In the genomic region with DNA sequence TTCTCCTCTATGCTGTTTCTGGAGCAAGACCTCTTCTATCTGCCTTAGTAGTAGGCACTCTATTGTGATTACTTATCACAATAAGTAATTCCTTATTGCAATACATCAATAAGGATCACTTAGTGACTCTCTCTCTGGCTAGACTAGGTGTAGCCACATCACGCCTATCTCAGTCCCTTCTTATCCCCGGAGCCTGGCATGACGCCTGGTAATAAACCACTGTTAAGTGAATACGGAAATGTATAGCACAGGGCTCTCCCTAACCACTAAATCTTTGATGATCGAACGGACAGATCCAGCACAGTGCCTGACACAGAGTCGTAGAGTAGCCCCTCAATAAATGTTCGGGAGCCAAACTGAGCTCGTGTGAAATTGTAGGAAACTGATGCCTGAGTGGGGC, we compare ENCODE assay signal across 15 cellular contexts.
DNase-seq lines count a peak whose midpoint lies in the region; ATAC-seq and TF ChIP-seq lines count a peak whose summit lies in the region.
"Had no signal": no experiment of that assay in that cellular context is flagged by ENCODE, and none has a peak within 500 bp of the region (broad histone marks: within the 10 kb centered on the region; RNA-seq: fewer than 3 reads in every experiment).

No MANE protein-coding gene starts in this region.

- TF ChIP-seq POLR2A in Peyer's patch (IDR thresholded peaks at IDR 0.05), result no peak

- H3K9me3 ChIP-seq in Peyer's patch (no peaks in the 10 kb centered on the region), duodenal mucosa (ENCODE audit: control insufficient read depth in 1 of 2, low read length in 2 of 2) (no peaks in the 10 kb centered on the region), mucosa of rectum (ENCODE audit: control insufficient read depth in 2 of 2, low read length in 2 of 2) (no peaks in the 10 kb centered on the region), subcutaneous abdominal adipose tissue (ENCODE audit: control insufficient read depth in 5 of 5, low read length in 5 of 5) (peaks cover 0 to 3% (median 3%) of the 10 kb centered on the region in 5 donors), HAP-1 (0 out of 2 replicates have a peak, but pooled peaks cover 2% of the 10 kb centered on the region)

- peaks cover 0 to 13% (median 0%) of the 10 kb centered on the region in 4 donors for H3K4me1 ChIP-seq in Peyer's patch
- H3K4me1 ChIP-seq in duodenal mucosa (ENCODE audit: control insufficient read depth in 1 of 2, insufficient read depth in 2 of 2, low read length in 2 of 2), result peaks cover 17 to 26% of the 10 kb centered on the region in 2 donors
- peaks cover 11 to 14% of the 10 kb centered on the region in 2 donors for H3K4me1 ChIP-seq in mucosa of rectum (ENCODE audit: control insufficient read depth in 2 of 2, insufficient read depth in 2 of 2, low read length in 2 of 2)
- peaks cover 22 to 48% (median 44%) of the 10 kb centered on the region in 5 donors for H3K4me1 ChIP-seq in subcutaneous abdominal adipose tissue (ENCODE audit: control insufficient read depth in 5 of 5, insufficient read depth in 5 of 5, low read length in 5 of 5)
- H3K4me1 ChIP-seq in HAP-1, result no peaks in the 10 kb centered on the region

- no peaks in the 10 kb centered on the region for H3K36me3 ChIP-seq in Peyer's patch
- no peaks in the 10 kb centered on the region for H3K36me3 ChIP-seq in duodenal mucosa (ENCODE audit: control insufficient read depth in 1 of 2, insufficient read depth in 2 of 2, low read length in 2 of 2)
- no peaks in the 10 kb centered on the region for H3K36me3 ChIP-seq in mucosa of rectum (ENCODE audit: control insufficient read depth in 2 of 2, insufficient read depth in 2 of 2, low read length in 2 of 2)
- no peaks in the 10 kb centered on the region for H3K36me3 ChIP-seq in subcutaneous abdominal adipose tissue (ENCODE audit: control insufficient read depth in 5 of 5, insufficient read depth in 5 of 5, low read length in 5 of 5)
- H3K36me3 ChIP-seq in HAP-1 (replicated peaks), result no peaks in the 10 kb centered on the region

- TF ChIP-seq CTCF in Peyer's patch (IDR thresholded peaks at IDR 0.05), result no peak

- no peak for ATAC-seq in HG02981 (IDR thresholded peaks at IDR 0.05; ENCODE audit: unreplicated experiment)
- no peak for ATAC-seq in SK-N-SH treated with all-trans-retinoic acid at 6 μM for 48 hours

- no peaks in the 10 kb centered on the region for H3K27me3 ChIP-seq in Peyer's patch
- H3K27me3 ChIP-seq in duodenal mucosa (ENCODE audit: control insufficient read depth in 1 of 2, insufficient read depth in 2 of 2, low read length in 2 of 2), result no peaks in the 10 kb centered on the region
- no peaks in the 10 kb centered on the region for H3K27me3 ChIP-seq in mucosa of rectum (ENCODE audit: control insufficient read depth in 2 of 2, insufficient read depth in 2 of 2, low read length in 2 of 2)
- H3K27me3 ChIP-seq in subcutaneous abdominal adipose tissue (ENCODE audit: control insufficient read depth in 5 of 5, insufficient read depth in 4 of 5, low read length in 5 of 5), result no peaks in the 10 kb centered on the region
- H3K27me3 ChIP-seq in HAP-1 (ENCODE audit: low read depth), result no peaks in the 10 kb centered on the region

- H3K4me3 ChIP-seq in Peyer's patch (no peak overlapping the region), duodenal mucosa (ENCODE audit: low read depth in 1 of 2, low read length in 2 of 2) (no peak overlapping the region), mucosa of rectum (ENCODE audit: low read length in 2 of 2) (no peak overlapping the region), subcutaneous abdominal adipose tissue (ENCODE audit: low read depth in 1 of 5, low read length in 5 of 5) (no peak overlapping the region), HAP-1 (no peak overlapping the region)

- DNase-seq in Peyer's patch (peak in 1 of 3 donors; percentile 64), HAP-1 (ENCODE audit: low spot score in 2 of 2) (no peak)
- DNase-seq in stimulated activated CD4-positive, alpha-beta T cell treated with anti-CD3 and anti-CD28 coated beads, Interleukin-4, amount 100 ng/mL, for 24 hours, result no peak
- DNase-seq: activated CD4-positive, alpha-beta T cell treated with anti-CD3 and anti-CD28 coated beads for 4 hours; activated T-cell treated with anti-CD3 and anti-CD28 coated beads for 4 hours; glutamatergic neuron; KG1; NCI-H1417; NCI-H345; SHP77 treated with DMSO at 0.1 percent for 48 hours had no signal

- peak overlapping the region; percentile 52 to 81 (median 72) for H3K27ac ChIP-seq in Peyer's patch
- H3K27ac ChIP-seq in duodenal mucosa (ENCODE audit: low read depth, low read length), result peak overlapping the region; percentile 34
- H3K27ac ChIP-seq in mucosa of rectum (ENCODE audit: low read depth in 2 of 2, low read length in 2 of 2), result peak overlapping the region; percentile 66 to 76
- H3K27ac ChIP-seq in subcutaneous abdominal adipose tissue (ENCODE audit: low read depth, low read length), result peak overlapping the region; percentile 38

- in situ Hi-C loops in HAP-1 (cut with MboI; ENCODE audit: low sequenced_read_pairs), result no loop called here

- H3K9ac ChIP-seq in duodenal mucosa (ENCODE audit: low read depth in 1 of 2, low read length in 2 of 2), result no peak overlapping the region
- peak overlapping the region in 1 of 2 donors; percentile 29 for H3K9ac ChIP-seq in mucosa of rectum (ENCODE audit: low read depth in 1 of 2, low read length in 2 of 2)
- peak overlapping the region in 1 of 5 donors; percentile 31 for H3K9ac ChIP-seq in subcutaneous abdominal adipose tissue (ENCODE audit: low read length in 5 of 5)

TF ChIP-seq in SK-N-SH treated with all-trans-retinoic acid at 6 μM for 48 hours, 23 proteins besides CTCF, POLR2A, EP300 and RAD21:
- TF ChIP-seq ZFP3 (CRISPR knock-in tag; IDR thresholded peaks at IDR 0.05) (no peak), GLIS3 (CRISPR knock-in tag; IDR thresholded peaks at IDR 0.05) (no peak), PPARA (CRISPR knock-in tag; IDR thresholded peaks at IDR 0.05; ENCODE audit: borderline replicate concordance) (no peak), ISL1 (CRISPR knock-in tag; IDR thresholded peaks at IDR 0.05) (no peak), ARNTL (CRISPR knock-in tag; IDR thresholded peaks at IDR 0.05; ENCODE audit: borderline replicate concordance, low read depth) (no peak), ESRRG (CRISPR knock-in tag; IDR thresholded peaks at IDR 0.05) (no peak), ZFP30 (CRISPR knock-in tag; IDR thresholded peaks at IDR 0.05) (no peak), ZNF70 (CRISPR knock-in tag; IDR thresholded peaks at IDR 0.05) (no peak), CSDC2 (CRISPR knock-in tag; IDR thresholded peaks at IDR 0.05) (no peak), SNAI2 (CRISPR knock-in tag; IDR thresholded peaks at IDR 0.05) (no peak), ZNF8 (CRISPR knock-in tag; IDR thresholded peaks at IDR 0.05) (no peak), RARB (CRISPR knock-in tag; IDR thresholded peaks at IDR 0.05) (no peak)
- TF ChIP-seq, protein P1, sequence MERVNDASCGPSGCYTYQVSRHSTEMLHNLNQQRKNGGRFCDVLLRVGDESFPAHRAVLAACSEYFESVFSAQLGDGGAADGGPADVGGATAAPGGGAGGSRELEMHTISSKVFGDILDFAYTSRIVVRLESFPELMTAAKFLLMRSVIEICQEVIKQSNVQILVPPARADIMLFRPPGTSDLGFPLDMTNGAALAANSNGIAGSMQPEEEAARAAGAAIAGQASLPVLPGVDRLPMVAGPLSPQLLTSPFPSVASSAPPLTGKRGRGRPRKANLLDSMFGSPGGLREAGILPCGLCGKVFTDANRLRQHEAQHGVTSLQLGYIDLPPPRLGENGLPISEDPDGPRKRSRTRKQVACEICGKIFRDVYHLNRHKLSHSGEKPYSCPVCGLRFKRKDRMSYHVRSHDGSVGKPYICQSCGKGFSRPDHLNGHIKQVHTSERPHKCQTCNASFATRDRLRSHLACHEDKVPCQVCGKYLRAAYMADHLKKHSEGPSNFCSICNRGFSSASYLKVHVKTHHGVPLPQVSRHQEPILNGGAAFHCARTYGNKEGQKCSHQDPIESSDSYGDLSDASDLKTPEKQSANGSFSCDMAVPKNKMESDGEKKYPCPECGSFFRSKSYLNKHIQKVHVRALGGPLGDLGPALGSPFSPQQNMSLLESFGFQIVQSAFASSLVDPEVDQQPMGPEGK (CRISPR knock-in tag; IDR thresholded peaks at IDR 0.05; ENCODE audit: borderline replicate concordance), result no peak
